27 cellular contexts compared by ENCODE assay signal in genomic region chr11:130874955-130875531, GRCh38. TPM values are rescaled to one million over a fixed set of nuclear protein-coding genes. Genes with fewer than 3 reads are reported as not detected.
DNase-seq lines count a peak whose midpoint lies in the region; ATAC-seq, FAIRE-seq and TF ChIP-seq lines count a peak whose summit lies in the region.
"Had no signal": no experiment of that assay in that cellular context is flagged by ENCODE, and none has a peak within 500 bp of the region (broad histone marks: within the 10 kb centered on the region; RNA-seq: fewer than 3 reads in every experiment).

No MANE protein-coding gene starts in this region.

- H3K27me3 ChIP-seq in ACC112 (ENCODE audit: insufficient read depth, low read length) (no peaks in the 10 kb centered on the region), osteoblast (ENCODE audit: insufficient read depth, low read length) (no peaks in the 10 kb centered on the region), upper lobe of left lung (no peaks in the 10 kb centered on the region)
- H3K27me3 ChIP-seq: BLaER1 treated with 17β-estradiol and CSF1 and Interleukin-3, amounts not matched to agents 10 nM and 100 nM; body of pancreas; colonic mucosa had no signal

- no peak overlapping the region for H3K4me3 ChIP-seq in ACC112 (ENCODE audit: low read depth, low read length)
- no peak overlapping the region for H3K4me3 ChIP-seq in osteoblast (ENCODE audit: insufficient read depth, low read length)
- no peak overlapping the region for H3K4me3 ChIP-seq in upper lobe of left lung
- H3K4me3 ChIP-seq: A549; BLaER1 treated with 17β-estradiol and CSF1 and Interleukin-3, amounts not matched to agents 10 nM and 100 nM; body of pancreas; colonic mucosa had no signal

- no peak for ATAC-seq in activated T-helper 17 cell treated with anti-CD3 and anti-CD28 coated beads, Interleukin-2, amount 50 U/mL, for 72 hours (replicated peaks)
- ATAC-seq in HG03439 (IDR thresholded peaks at IDR 0.05; ENCODE audit: unreplicated experiment) (no peak), GM18861 (IDR thresholded peaks at IDR 0.05; ENCODE audit: unreplicated experiment) (no peak), GM19035 (IDR thresholded peaks at IDR 0.05; ENCODE audit: unreplicated experiment) (no peak), upper lobe of left lung (ENCODE audit: low FRiP score in 2 of 2) (no peak)
- ATAC-seq: A549; activated T-cell treated with anti-CD3 and anti-CD28 coated beads, Interleukin-2, amount 50 U/mL, for 4 hours; body of pancreas; HCT116; stimulated activated naive CD8-positive, alpha-beta T cell treated with anti-CD3 and anti-CD28 coated beads, Interleukin-15, amount 100 ng/mL, for 72 hours had no signal

- no peaks in the 10 kb centered on the region for H4K20me1 ChIP-seq in osteoblast (ENCODE audit: insufficient read depth, low read length)
- H4K20me1 ChIP-seq: BLaER1 treated with 17β-estradiol and CSF1 and Interleukin-3, amounts not matched to agents 10 nM and 100 nM had no signal

- WGBS in upper lobe of left lung, 2 donors = 86 to 93% methylated on average over 7 of the region's 7 CpGs

- peaks cover 95% of the 10 kb centered on the region for H3K36me3 Mint-ChIP-seq in activated T-helper 17 cell treated with anti-CD3 and anti-CD28 coated beads, Interleukin-2, amount 50 U/mL, for 72 hours (ENCODE audit: low read depth)

- no peak for TF ChIP-seq EP300 in upper lobe of left lung (IDR thresholded peaks at IDR 0.05)

- H3K79me2 ChIP-seq in ACC112 (ENCODE audit: control insufficient read depth, insufficient read depth, low read length, unreplicated experiment) (no peaks in the 10 kb centered on the region), osteoblast (ENCODE audit: insufficient read depth, low read length) (no peaks in the 10 kb centered on the region)

- no peaks in the 10 kb centered on the region for H3K4me1 Mint-ChIP-seq in activated T-helper 17 cell treated with anti-CD3 and anti-CD28 coated beads, Interleukin-2, amount 50 U/mL, for 72 hours
- H3K4me1 Mint-ChIP-seq: memory B cell; stimulated activated naive CD8-positive, alpha-beta T cell treated with anti-CD3 and anti-CD28 coated beads, Interleukin-15, amount 100 ng/mL, for 72 hours had no signal

- H3K9me3 ChIP-seq in osteoblast (ENCODE audit: low read depth, low read length) = no peaks in the 10 kb centered on the region
- no peaks in the 10 kb centered on the region for H3K9me3 ChIP-seq in upper lobe of left lung
- H3K9me3 ChIP-seq: A549; BLaER1 treated with 17β-estradiol and CSF1 and Interleukin-3, amounts not matched to agents 10 nM and 100 nM; body of pancreas; colonic mucosa had no signal

- no peaks in the 10 kb centered on the region for H3K27me3 Mint-ChIP-seq in activated T-helper 17 cell treated with anti-CD3 and anti-CD28 coated beads, Interleukin-2, amount 50 U/mL, for 72 hours
- H3K27me3 Mint-ChIP-seq: activated naive CD8-positive, alpha-beta T cell; memory B cell; stimulated activated naive CD8-positive, alpha-beta T cell treated with anti-CD3 and anti-CD28 coated beads, Interleukin-15, amount 100 ng/mL, for 72 hours had no signal

- no peak overlapping the region for H3K4me3 Mint-ChIP-seq in activated T-helper 17 cell treated with anti-CD3 and anti-CD28 coated beads, Interleukin-2, amount 50 U/mL, for 72 hours
- H3K4me3 Mint-ChIP-seq: activated naive CD8-positive, alpha-beta T cell; activated T-cell treated with anti-CD3 and anti-CD28 coated beads, Interleukin-2, amount 50 U/mL, for 4 hours; memory B cell; nephron progenitor cell; stimulated activated naive CD8-positive, alpha-beta T cell treated with anti-CD3 and anti-CD28 coated beads, Interleukin-15, amount 100 ng/mL, for 72 hours had no signal

- TF ChIP-seq POLR2A in upper lobe of left lung (IDR thresholded peaks at IDR 0.05) = no peak

- H3K4me1 ChIP-seq in ACC112 (ENCODE audit: control insufficient read depth, insufficient read depth, low read length, unreplicated experiment) = peaks cover 32% of the 10 kb centered on the region
- peaks cover 34% of the 10 kb centered on the region for H3K4me1 ChIP-seq in osteoblast (ENCODE audit: insufficient read depth, low read length)
- peaks cover 0 to 13% (median 4%) of the 10 kb centered on the region in 4 donors for H3K4me1 ChIP-seq in upper lobe of left lung
- H3K4me1 ChIP-seq: A549; BLaER1 treated with 17β-estradiol and CSF1 and Interleukin-3, amounts not matched to agents 10 nM and 100 nM; body of pancreas; colonic mucosa had no signal

- H2AFZ ChIP-seq in ACC112 (ENCODE audit: low read length, unreplicated experiment) = no peak overlapping the region
- H2AFZ ChIP-seq in osteoblast (ENCODE audit: low read length) = no peak overlapping the region

- no peak for TF ChIP-seq CTCF in osteoblast (IDR thresholded peaks at IDR 0.05; ENCODE audit: extremely low read depth, low read depth, low read length)
- TF ChIP-seq CTCF in upper lobe of left lung (IDR thresholded peaks at IDR 0.05) = no peak

- peak overlapping the region; percentile 7 for H3K27ac Mint-ChIP-seq in activated T-helper 17 cell treated with anti-CD3 and anti-CD28 coated beads, Interleukin-2, amount 50 U/mL, for 72 hours
- H3K27ac Mint-ChIP-seq: activated naive CD8-positive, alpha-beta T cell; memory B cell; nephron progenitor cell had no signal

- peak overlapping the region; percentile 74 for H3K27ac ChIP-seq in ACC112 (ENCODE audit: low read depth, low read length)
- H3K27ac ChIP-seq in osteoblast (ENCODE audit: low read depth, low read length) = peak overlapping the region; percentile 85
- H3K27ac ChIP-seq in upper lobe of left lung = no peak overlapping the region
- H3K27ac ChIP-seq: A549; BLaER1 treated with 17β-estradiol and CSF1 and Interleukin-3, amounts not matched to agents 10 nM and 100 nM; body of pancreas; colonic mucosa had no signal

- peak; percentile 82 for FAIRE-seq in frontal cortex (lab: Jason Lieb, UNC)
- FAIRE-seq: A549, keratinocyte, small intestine had no signal

- no peak overlapping the region for H3K4me2 ChIP-seq in osteoblast (ENCODE audit: insufficient read depth, low read length)
- H3K4me2 ChIP-seq: A549; BLaER1 treated with 17β-estradiol and CSF1 and Interleukin-3, amounts not matched to agents 10 nM and 100 nM had no signal

- no peak for DNase-seq in frontal cortex (ENCODE audit: low spot score in 2 of 2)
- no peak for DNase-seq in osteoblast (ENCODE audit: insufficient read length, low spot score, missing footprints)
- no peak for DNase-seq in upper lobe of left lung
- DNase-seq: activated CD4-positive, CD25-positive, alpha-beta regulatory T cell treated with anti-CD3 and anti-CD28 coated beads, Interleukin-2, amount 50 U/mL, for 72 hours; activated CD8-positive, alpha-beta memory T cell treated with anti-CD3 and anti-CD28 coated beads for 24 hours; activated T-cell treated with anti-CD3 and anti-CD28 coated beads, Interleukin-2, amount 50 U/mL, for 4 hours; body of pancreas; Calu3; colonic mucosa; NCI-H1105; NCI-H510A treated with DMSO at 0.1 percent for 48 hours; nephron progenitor cell; small intestine; stimulated activated CD4-positive, alpha-beta T cell treated with anti-CD3 and anti-CD28 coated beads, Interleukin-2, amount 100 ng/mL, for 48 hours; stimulated activated naive CD8-positive, alpha-beta T cell treated with anti-CD3 and anti-CD28 coated beads, Interleukin-15, amount 100 ng/mL, for 72 hours; T1000 had no signal

- H3K9me3 Mint-ChIP-seq in activated T-helper 17 cell treated with anti-CD3 and anti-CD28 coated beads, Interleukin-2, amount 50 U/mL, for 72 hours = no peaks in the 10 kb centered on the region
- H3K9me3 Mint-ChIP-seq: activated T-cell treated with anti-CD3 and anti-CD28 coated beads, Interleukin-2, amount 50 U/mL, for 4 hours; memory B cell; nephron progenitor cell; stimulated activated naive CD8-positive, alpha-beta T cell treated with anti-CD3 and anti-CD28 coated beads, Interleukin-15, amount 100 ng/mL, for 72 hours had no signal

- H3K36me3 ChIP-seq in ACC112 (ENCODE audit: insufficient read depth, low read length) (peaks cover 20% of the 10 kb centered on the region), osteoblast (ENCODE audit: insufficient read depth, low read length) (peaks cover 59% of the 10 kb centered on the region), upper lobe of left lung (peaks cover 10 to 83% (median 58%) of the 10 kb centered on the region in 4 donors)

RNA-seq across cellular contexts. Expression of gene SNX19, which starts 41.2 kb away (rescaled TPM):
- 10 to 100 TPM; 16.4 to 33.8 TPM for total RNA-seq in activated T-helper 17 cell treated with anti-CD3 and anti-CD28 coated beads, Interleukin-2, amount 50 U/mL, for 72 hours
- total RNA-seq in frontal cortex = 40.8 TPM
- total RNA-seq in osteoblast = 124 TPM in 2 replicates
- total RNA-seq in upper lobe of left lung = 100 to 1,000 TPM in 1 of 6 donors, 10 to 100 TPM in 5; 46.4 to 112 (median 80.0) TPM

Comparison
In these comparisons a context has a peak if more than half of its experiments do, and no peak if none do; other contexts are left out.
1. H3K27ac ChIP-seq: peak in ACC112 (single experiment) and osteoblast (single experiment); none in upper lobe of left lung (0 of 4).